Comparison of ENCODE assay signal across 12 cellular contexts in the genomic region with DNA sequence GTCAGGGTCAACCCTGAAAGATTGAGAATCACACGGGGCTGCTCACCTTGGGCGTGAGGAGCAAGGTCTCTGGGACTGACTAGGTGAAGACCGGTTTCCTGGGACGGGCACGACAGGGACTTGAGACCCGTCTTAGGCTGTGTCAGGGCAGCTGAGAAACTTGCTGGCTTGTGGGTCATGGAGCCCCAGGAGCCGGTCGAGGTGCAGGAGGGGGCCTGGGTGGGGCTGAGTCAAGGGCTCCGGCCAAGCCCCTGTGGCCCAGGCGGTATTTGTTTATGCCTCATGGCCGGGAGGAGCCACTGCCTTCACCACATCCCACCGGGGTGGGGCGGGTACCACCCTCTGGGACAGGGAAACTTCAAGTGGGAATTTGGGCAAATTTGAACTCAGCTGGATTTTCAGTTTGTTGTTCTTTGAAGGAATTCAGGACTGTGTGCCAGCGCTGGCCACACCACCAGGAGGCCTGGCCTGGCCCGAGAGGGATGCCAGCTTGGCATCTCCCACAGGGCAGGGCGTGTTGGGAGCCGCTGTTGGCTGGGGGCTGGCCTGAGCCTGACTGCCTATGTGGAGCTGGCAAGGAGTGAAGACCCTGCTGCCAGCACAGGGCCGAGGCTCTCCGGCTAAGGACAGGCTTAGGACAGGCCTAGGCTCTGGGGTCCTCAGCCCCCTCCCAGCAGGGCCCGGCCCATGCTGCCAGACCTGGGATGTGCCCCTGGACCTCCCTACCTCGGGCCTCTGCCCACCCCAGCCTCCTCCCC.
DNase-seq lines count a peak whose midpoint lies in the region; ATAC-seq and TF ChIP-seq lines count a peak whose summit lies in the region.
"Had no signal": no experiment of that assay in that cellular context is flagged by ENCODE, and none has a peak within 500 bp of the region (broad histone marks: within the 10 kb centered on the region; RNA-seq: fewer than 3 reads in every experiment).

No MANE protein-coding gene starts in this region.

- no peak overlapping the region; the same call in 1 of the 2 replicates for H3K4me2 ChIP-seq in SK-N-SH

- H3K27me3 ChIP-seq in SK-N-SH (ENCODE audit: insufficient read depth) (no peaks in the 10 kb centered on the region), adipocyte (replicated peaks; ENCODE audit: control insufficient read depth, insufficient read depth, low read length) (no peaks in the 10 kb centered on the region)

- H3K36me3 Mint-ChIP-seq in stimulated activated memory B cell treated with anti-CD40 and anti-IgM and Interleukin-4, amounts not matched to agents 10 μg/mL and 1 μg/mL and 100 μg/mL, for 72 hours: no peaks in the 10 kb centered on the region
- H3K36me3 Mint-ChIP-seq in activated T-helper 17 cell treated with anti-CD3 and anti-CD28 coated beads, Interleukin-2, amount 50 U/mL, for 72 hours (ENCODE audit: low read depth): no peaks in the 10 kb centered on the region

- no peaks in the 10 kb centered on the region for H4K20me1 ChIP-seq in SK-N-SH (ENCODE audit: insufficient read depth)

- no peaks in the 10 kb centered on the region for H3K9me3 Mint-ChIP-seq in stimulated activated memory B cell treated with anti-CD40 and anti-IgM and Interleukin-4, amounts not matched to agents 10 μg/mL and 1 μg/mL and 100 μg/mL, for 72 hours
- no peaks in the 10 kb centered on the region for H3K9me3 Mint-ChIP-seq in activated T-helper 17 cell treated with anti-CD3 and anti-CD28 coated beads, Interleukin-2, amount 50 U/mL, for 72 hours

- CTCF ChIA-PET in SK-N-SH (lab: Yijun Ruan, JAX): no interaction called here

- H3K4me3 ChIP-seq in SK-N-SH (ENCODE audit: low read depth in 2 of 2, low read length in 1 of 2): no peak overlapping the region
- H3K4me3 ChIP-seq in adipocyte (ENCODE audit: low read length): peak overlapping the region; percentile 64

- H2AFZ ChIP-seq in SK-N-SH (ENCODE audit: low read depth): no peak overlapping the region

- TF ChIP-seq CTCF in SK-N-SH (IDR thresholded peaks at IDR 0.05): no peak

- no peaks in the 10 kb centered on the region for H3K27me3 Mint-ChIP-seq in stimulated activated memory B cell treated with anti-CD40 and anti-IgM and Interleukin-4, amounts not matched to agents 10 μg/mL and 1 μg/mL and 100 μg/mL, for 72 hours
- no peaks in the 10 kb centered on the region for H3K27me3 Mint-ChIP-seq in activated T-helper 17 cell treated with anti-CD3 and anti-CD28 coated beads, Interleukin-2, amount 50 U/mL, for 72 hours

- no peaks in the 10 kb centered on the region for H3K79me2 ChIP-seq in SK-N-SH (ENCODE audit: insufficient read depth)

- no peaks in the 10 kb centered on the region for H3K9me2 ChIP-seq in SK-N-SH

- H3K27ac ChIP-seq in SK-N-SH (ENCODE audit: low read depth in 2 of 2, low read length in 1 of 2): 0 out of 4 replicates have a peak overlapping the region, but pooled peaks of 1 of the 2 experiments have one; percentile 8
- H3K27ac ChIP-seq: 22Rv1 had no signal

- POLR2A ChIA-PET in SK-N-SH (lab: Yijun Ruan, JAX): no interaction called here

- no peak for TF ChIP-seq RAD21 in SK-N-SH (IDR thresholded peaks at IDR 0.05; ENCODE audit: low read length)

- H3F3A ChIP-seq in SK-N-SH (replicated peaks; ENCODE audit: insufficient read depth): peaks cover 4% of the 10 kb centered on the region

- no peak for TF ChIP-seq EP300 in SK-N-SH (IDR thresholded peaks at IDR 0.05; ENCODE audit: borderline replicate concordance in 1 of 2, low read depth in 1 of 2, low read length in 1 of 2)

- peak overlapping the region; percentile 60 for H3K27ac Mint-ChIP-seq in stimulated activated memory B cell treated with anti-CD40 and anti-IgM and Interleukin-4, amounts not matched to agents 10 μg/mL and 1 μg/mL and 100 μg/mL, for 72 hours
- no peak overlapping the region for H3K27ac Mint-ChIP-seq in activated T-helper 17 cell treated with anti-CD3 and anti-CD28 coated beads, Interleukin-2, amount 50 U/mL, for 72 hours
- H3K27ac Mint-ChIP-seq: WTC11 had no signal

- peaks cover 35% of the 10 kb centered on the region for H3K4me1 Mint-ChIP-seq in stimulated activated memory B cell treated with anti-CD40 and anti-IgM and Interleukin-4, amounts not matched to agents 10 μg/mL and 1 μg/mL and 100 μg/mL, for 72 hours
- peaks cover 13% of the 10 kb centered on the region for H3K4me1 Mint-ChIP-seq in activated T-helper 17 cell treated with anti-CD3 and anti-CD28 coated beads, Interleukin-2, amount 50 U/mL, for 72 hours
- H3K4me1 Mint-ChIP-seq: WTC11 had no signal

- H3K9me3 ChIP-seq in SK-N-SH (no peaks in the 10 kb centered on the region), adipocyte (ENCODE audit: control insufficient read depth, low read length) (no peaks in the 10 kb centered on the region)

- H3K4me1 ChIP-seq in SK-N-SH (ENCODE audit: control insufficient read depth in 1 of 2, insufficient read depth in 2 of 2, low read depth in 1 of 2, low read length in 1 of 2) (peaks cover 0 to 32% of the 10 kb centered on the region in 2 experiments; a peak in 3 of 4 replicates), adipocyte (ENCODE audit: control insufficient read depth, insufficient read depth, low read length) (peaks cover 48% of the 10 kb centered on the region)

- DNase-seq in SK-N-SH: no peak
- DNase-seq in adipocyte (ENCODE audit: low read depth): peak; percentile 70
- DNase-seq in left cardiac atrium: peak; percentile 55
- DNase-seq in NCI-H774 (lab: John Stamatoyannopoulos, UW): no peak
- DNase-seq: NCI-H82; stimulated activated CD4-positive, alpha-beta T cell treated with anti-CD3 and anti-CD28 coated beads, Interleukin-4, amount 100 ng/mL, for 24 hours had no signal

- no peak overlapping the region for H3K9ac ChIP-seq in SK-N-SH
- H3K9ac ChIP-seq in adipocyte (ENCODE audit: low read length): peak overlapping the region; percentile 79

- intact Hi-C loops in left cardiac atrium (cut with DNase I): no loop called here

- ATAC-seq in SK-N-SH treated with all-trans-retinoic acid at 6 μM for 48 hours: peak; percentile 44
- peak; percentile 65 to 84 for ATAC-seq in left cardiac atrium
- ATAC-seq in stimulated activated memory B cell treated with anti-CD40 and anti-IgM and Interleukin-4, amounts not matched to agents 10 μg/mL and 1 μg/mL and 100 μg/mL, for 72 hours: no peak
- no peak for ATAC-seq in activated T-helper 17 cell treated with anti-CD3 and anti-CD28 coated beads, Interleukin-2, amount 50 U/mL, for 72 hours (replicated peaks)
- no peak for ATAC-seq in HG03280 (IDR thresholded peaks at IDR 0.05; ENCODE audit: unreplicated experiment)
- ATAC-seq: WTC11 had no signal

- H3K36me3 ChIP-seq in SK-N-SH (replicated peaks in 1 of 2; ENCODE audit: control insufficient read depth in 1 of 2, insufficient read depth in 2 of 2, low read length in 1 of 2) (no peaks in the 10 kb centered on the region), adipocyte (ENCODE audit: control insufficient read depth, insufficient read depth, low read length, severe bottlenecking) (no peaks in the 10 kb centered on the region)

- WGBS in SK-N-SH (ENCODE audit: low lambda C conversion rate): 75% methylated on average over 17 of the region's 21 CpGs

- H3K4me3 Mint-ChIP-seq in stimulated activated memory B cell treated with anti-CD40 and anti-IgM and Interleukin-4, amounts not matched to agents 10 μg/mL and 1 μg/mL and 100 μg/mL, for 72 hours: no peak overlapping the region
- H3K4me3 Mint-ChIP-seq in activated T-helper 17 cell treated with anti-CD3 and anti-CD28 coated beads, Interleukin-2, amount 50 U/mL, for 72 hours: no peak overlapping the region
- H3K4me3 Mint-ChIP-seq: WTC11 had no signal

TF ChIP-seq in SK-N-SH treated with all-trans-retinoic acid at 6 μM for 48 hours, 23 proteins besides CTCF, POLR2A, EP300 and RAD21 (continues in another document):
- TF ChIP-seq, protein P1, sequence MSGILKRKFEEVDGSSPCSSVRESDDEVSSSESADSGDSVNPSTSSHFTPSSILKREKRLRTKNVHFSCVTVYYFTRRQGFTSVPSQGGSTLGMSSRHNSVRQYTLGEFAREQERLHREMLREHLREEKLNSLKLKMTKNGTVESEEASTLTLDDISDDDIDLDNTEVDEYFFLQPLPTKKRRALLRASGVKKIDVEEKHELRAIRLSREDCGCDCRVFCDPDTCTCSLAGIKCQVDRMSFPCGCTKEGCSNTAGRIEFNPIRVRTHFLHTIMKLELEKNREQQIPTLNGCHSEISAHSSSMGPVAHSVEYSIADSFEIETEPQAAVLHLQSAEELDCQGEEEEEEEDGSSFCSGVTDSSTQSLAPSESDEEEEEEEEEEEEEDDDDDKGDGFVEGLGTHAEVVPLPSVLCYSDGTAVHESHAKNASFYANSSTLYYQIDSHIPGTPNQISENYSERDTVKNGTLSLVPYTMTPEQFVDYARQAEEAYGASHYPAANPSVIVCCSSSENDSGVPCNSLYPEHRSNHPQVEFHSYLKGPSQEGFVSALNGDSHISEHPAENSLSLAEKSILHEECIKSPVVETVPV (CRISPR knock-in tag; IDR thresholded peaks at IDR 0.05): no peak

TF ChIP-seq in SK-N-SH, 30 proteins besides CTCF, POLR2A, EP300 and RAD21:
- TF ChIP-seq RXRA (IDR thresholded peaks at IDR 0.05; ENCODE audit: borderline replicate concordance, low read depth) (no peak), TEAD4 (IDR thresholded peaks at IDR 0.05; ENCODE audit: borderline replicate concordance, insufficient read depth) (no peak), IRF3 (IDR thresholded peaks at IDR 0.05; ENCODE audit: low read depth, low read length) (no peak), GATA2 (CRISPR knock-in tag; IDR thresholded peaks at IDR 0.05) (no peak)
TF ChIP-seq in SK-N-SH: peak in this region for 0.

Comparison
In these comparisons a context has a peak if more than half of its experiments do, and no peak if none do; other contexts are left out.
1. ATAC-seq: peak in SK-N-SH treated with all-trans-retinoic acid at 6 μM for 48 hours (single experiment) and left cardiac atrium (2 of 2); none in stimulated activated memory B cell treated with anti-CD40 and anti-IgM and Interleukin-4, amounts not matched to agents 10 μg/mL and 1 μg/mL and 100 μg/mL, for 72 hours (single experiment), activated T-helper 17 cell treated with anti-CD3 and anti-CD28 coated beads, Interleukin-2, amount 50 U/mL, for 72 hours (single experiment) and HG03280 (single experiment).
2. DNase-seq: peak in adipocyte (single experiment) and left cardiac atrium (single experiment); none in SK-N-SH (single experiment) and NCI-H774 (single experiment).